In genomic region chr19:12868540-12869112, GRCh38 we compare ENCODE assay signal across 8 cellular contexts. TPM values are rescaled to one million over a fixed set of nuclear protein-coding genes. Genes with fewer than 3 reads are reported as not detected.
DNase-seq lines count a peak whose midpoint lies in the region; TF ChIP-seq lines count a peak whose summit lies in the region.
"Had no signal": no experiment of that assay in that cellular context is flagged by ENCODE, and none has a peak within 500 bp of the region (broad histone marks: within the 10 kb centered on the region; RNA-seq: fewer than 3 reads in every experiment).

No MANE protein-coding gene starts in this region.

- DNase-seq in GM12865 (ENCODE audit: low read depth): peak; percentile 62
- peak; percentile 45 for DNase-seq in Jurkat, Clone E6-1 (ENCODE audit: low read depth, low spot score)
- DNase-seq in iPS-NIHi7 (ENCODE audit: extremely low spot score): peak; percentile 82
- no peak for DNase-seq in SKM-1 (lab: John Stamatoyannopoulos, UW; ENCODE audit: unreplicated experiment)
- DNase-seq in activated CD4-positive, alpha-beta T cell treated with anti-CD3 and anti-CD28 coated beads, Interleukin-2, amount 10 ng/mL, durations not matched to agents 7 days and 5 days: no peak
- DNase-seq: activated CD4-positive, alpha-beta T cell treated with anti-CD3 and anti-CD28 coated beads for 1 hour had no signal

- TF ChIP-seq CTCF in GM12865 (IDR thresholded peaks at IDR 0.05; ENCODE audit: insufficient read depth, low read depth, low read length, missing control alignments): no peak

- H3K4me1 Mint-ChIP-seq in activated CD4-positive, alpha-beta T cell treated with anti-CD3 and anti-CD28 coated beads, Interleukin-2, amount 10 ng/mL, durations not matched to agents 7 days and 5 days: peaks cover 20% of the 10 kb centered on the region

- H3K27ac Mint-ChIP-seq in activated CD4-positive, alpha-beta T cell treated with anti-CD3 and anti-CD28 coated beads, Interleukin-2, amount 10 ng/mL, durations not matched to agents 7 days and 5 days: no peak overlapping the region

- peaks cover 5% of the 10 kb centered on the region for H3K9me3 Mint-ChIP-seq in activated CD4-positive, alpha-beta T cell treated with anti-CD3 and anti-CD28 coated beads, Interleukin-2, amount 10 ng/mL, durations not matched to agents 7 days and 5 days

- H3K36me3 Mint-ChIP-seq in activated CD4-positive, alpha-beta T cell treated with anti-CD3 and anti-CD28 coated beads, Interleukin-2, amount 10 ng/mL, durations not matched to agents 7 days and 5 days (ENCODE audit: low read depth): peaks cover 16% of the 10 kb centered on the region

- POLR2A ChIA-PET in activated CD4-positive, alpha-beta T cell treated with anti-CD3 and anti-CD28 coated beads, Interleukin-2, amount 10 ng/mL, durations not matched to agents 7 days and 5 days (lab: Charles Lee): interaction anchor here (0.5 kb wide), 1 partner anchor 256 kb away, joined by 3 read pairs; no protein-coding TSS in a partner anchor

- H3K4me3 ChIP-seq in GM12865 (ENCODE audit: low read depth, low read length): no peak overlapping the region
- H3K4me3 ChIP-seq in Jurkat, Clone E6-1 (ENCODE audit: low read length): no peak overlapping the region

- H3K27me3 Mint-ChIP-seq in activated CD4-positive, alpha-beta T cell treated with anti-CD3 and anti-CD28 coated beads, Interleukin-2, amount 10 ng/mL, durations not matched to agents 7 days and 5 days: peaks cover 2% of the 10 kb centered on the region

- CTCF ChIA-PET in activated CD4-positive, alpha-beta T cell treated with anti-CD3 and anti-CD28 coated beads, Interleukin-2, amount 10 ng/mL, durations not matched to agents 7 days and 5 days (lab: Charles Lee): interaction anchor here (1.0 to 2.2 kb wide), 2 partner anchors 16 to 192 kb away, joined by 3 to 5 read pairs; no protein-coding TSS in a partner anchor

- H3K4me3 Mint-ChIP-seq in activated CD4-positive, alpha-beta T cell treated with anti-CD3 and anti-CD28 coated beads, Interleukin-2, amount 10 ng/mL, durations not matched to agents 7 days and 5 days: no peak overlapping the region

RNA-seq across cellular contexts. Expression of gene DNASE2, which starts 12.6 kb away (rescaled TPM):
- polyA plus RNA-seq in Jurkat, Clone E6-1 (2012; ENCODE audit: insufficient read depth, insufficient read length): 4.4 TPM
- 10 to 100 TPM; 28.8 to 30.0 TPM for total RNA-seq in activated CD4-positive, alpha-beta T cell treated with anti-CD3 and anti-CD28 coated beads, Interleukin-2, amount 10 ng/mL, durations not matched to agents 7 days and 5 days

RNA-seq across cellular contexts. Expression of gene KLF1, which starts 18.4 kb away (rescaled TPM):
- polyA plus RNA-seq in Jurkat, Clone E6-1 (2012; ENCODE audit: insufficient read depth, insufficient read length): not detected
- total RNA-seq in activated CD4-positive, alpha-beta T cell treated with anti-CD3 and anti-CD28 coated beads, Interleukin-2, amount 10 ng/mL, durations not matched to agents 7 days and 5 days: under 1 TPM in 1 of 2 experiments, not detected in 1; 0.20 TPM
- total RNA-seq: ascending aorta, epithelial cell of proximal tubule had no signal

RNA-seq across cellular contexts. Expression of gene GCDH, which starts 22.3 kb away (rescaled TPM):
- polyA plus RNA-seq in Jurkat, Clone E6-1 (2012; ENCODE audit: insufficient read depth, insufficient read length): 64.1 TPM
- total RNA-seq in activated CD4-positive, alpha-beta T cell treated with anti-CD3 and anti-CD28 coated beads, Interleukin-2, amount 10 ng/mL, durations not matched to agents 7 days and 5 days: 10 to 100 TPM; 35.4 to 41.7 TPM

RNA-seq across cellular contexts. Expression of gene MAST1, which starts 30.3 kb away (rescaled TPM):
- polyA plus RNA-seq in Jurkat, Clone E6-1 (2012; ENCODE audit: insufficient read depth, insufficient read length): 33.4 TPM
- total RNA-seq in activated CD4-positive, alpha-beta T cell treated with anti-CD3 and anti-CD28 coated beads, Interleukin-2, amount 10 ng/mL, durations not matched to agents 7 days and 5 days: under 1 TPM; 0.35 to 0.67 TPM

RNA-seq across cellular contexts. Expression of gene RTBDN, which starts 34.2 kb away (rescaled TPM):
- 0.93 TPM for polyA plus RNA-seq in Jurkat, Clone E6-1 (2012; ENCODE audit: insufficient read depth, insufficient read length)
- not detected for total RNA-seq in activated CD4-positive, alpha-beta T cell treated with anti-CD3 and anti-CD28 coated beads, Interleukin-2, amount 10 ng/mL, durations not matched to agents 7 days and 5 days
- total RNA-seq: ascending aorta, epithelial cell of proximal tubule had no signal

Comparison
In these comparisons a context has a peak if more than half of its experiments do, and no peak if none do; other contexts are left out.
1. DNase-seq: peak in GM12865 (single experiment), Jurkat, Clone E6-1 (single experiment) and iPS-NIHi7 (single experiment); none in SKM-1 (single experiment) and activated CD4-positive, alpha-beta T cell treated with anti-CD3 and anti-CD28 coated beads, Interleukin-2, amount 10 ng/mL, durations not matched to agents 7 days and 5 days (single experiment).